ENCODE assay signal across 25 cellular contexts in the genomic region with DNA sequence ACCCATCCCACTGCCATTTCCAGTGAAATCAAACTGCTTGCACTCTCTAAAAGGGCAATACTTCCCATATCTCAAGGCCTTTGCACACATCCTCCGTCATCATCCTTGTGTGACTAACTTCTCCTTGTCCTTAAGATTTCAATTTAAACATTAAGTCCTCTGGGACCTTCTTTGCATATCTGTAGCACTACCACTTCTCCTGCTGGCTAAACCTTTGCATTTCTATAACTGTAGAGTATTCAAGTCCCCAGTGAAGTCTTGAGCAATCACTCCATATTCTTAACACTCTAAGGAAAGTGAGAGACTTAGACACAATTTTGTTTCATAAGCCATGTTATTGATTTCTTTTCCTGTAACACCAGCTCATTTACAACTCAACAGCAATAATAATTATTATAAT.
"Had no signal": no experiment of that assay in that cellular context is flagged by ENCODE, and none has a peak within 500 bp of the region (broad histone marks: within the 10 kb centered on the region; RNA-seq: fewer than 3 reads in every experiment).

No MANE protein-coding gene starts in this region.

- DNase-seq: dermis blood vessel endothelial cell; effector memory CD4-positive, alpha-beta T cell; foreskin keratinocyte; heart left ventricle; mesenchymal stem cell; midbrain; naive thymus-derived CD4-positive, alpha-beta T cell; nucleus accumbens; right cardiac atrium; spleen; stimulated activated CD4-positive, alpha-beta T cell treated with anti-CD3 and anti-CD28 coated beads, Interleukin-4, amount 100 ng/mL, for 4 hours; stimulated activated naive CD4-positive, alpha-beta T cell; stimulated activated naive CD8-positive, alpha-beta T cell treated with anti-CD3 and anti-CD28 coated beads, Interleukin-15, amount 100 ng/mL, for 72 hours; transverse colon; upper lobe of right lung; uterus had no signal

- H3K79me2 ChIP-seq: hepatocyte had no signal

- H3K36me3 ChIP-seq: esophagus muscularis mucosa, gastroesophageal sphincter, heart left ventricle, prostate gland, spleen, suprapubic skin, transverse colon, upper lobe of right lung, uterus had no signal

- H3K4me3 ChIP-seq: coronary artery, esophagus muscularis mucosa, gastroesophageal sphincter, heart left ventricle, hepatocyte, lung, prostate gland, skin epidermis, spleen, suprapubic skin, transverse colon, upper lobe of right lung, uterus had no signal

- H3K4me1 Mint-ChIP-seq: naive thymus-derived CD4-positive, alpha-beta T cell; nephron; stimulated activated naive CD8-positive, alpha-beta T cell treated with anti-CD3 and anti-CD28 coated beads, Interleukin-15, amount 100 ng/mL, for 72 hours had no signal

- H3K4me2 ChIP-seq: hepatocyte had no signal

- H3K4me1 ChIP-seq: foreskin keratinocyte, heart left ventricle, prostate gland, spleen, suprapubic skin, upper lobe of right lung, uterus had no signal

- H3K27me3 ChIP-seq: esophagus muscularis mucosa, gastroesophageal sphincter, hepatocyte, spleen, suprapubic skin, transverse colon, upper lobe of right lung, uterus had no signal

- ATAC-seq: foreskin keratinocyte; gastroesophageal sphincter; heart left ventricle; naive thymus-derived CD4-positive, alpha-beta T cell; right cardiac atrium; stimulated activated naive CD8-positive, alpha-beta T cell treated with anti-CD3 and anti-CD28 coated beads, Interleukin-15, amount 100 ng/mL, for 72 hours; upper lobe of right lung had no signal

- H3K27me3 Mint-ChIP-seq: stimulated activated naive CD8-positive, alpha-beta T cell treated with anti-CD3 and anti-CD28 coated beads, Interleukin-15, amount 100 ng/mL, for 72 hours had no signal

- H3K9me3 Mint-ChIP-seq: nephron had no signal

- H3K9me3 ChIP-seq: esophagus muscularis mucosa, gastroesophageal sphincter, heart left ventricle, prostate gland, spleen, suprapubic skin, transverse colon, upper lobe of right lung, uterus had no signal

- H3K4me3 Mint-ChIP-seq: naive thymus-derived CD4-positive, alpha-beta T cell; nephron; stimulated activated naive CD8-positive, alpha-beta T cell treated with anti-CD3 and anti-CD28 coated beads, Interleukin-15, amount 100 ng/mL, for 72 hours had no signal

- H3K27ac ChIP-seq: coronary artery, esophagus muscularis mucosa, foreskin keratinocyte, gastroesophageal sphincter, heart left ventricle, hepatocyte, prostate gland, skin epidermis, spleen, suprapubic skin, transverse colon, upper lobe of right lung, uterus had no signal

- H2AFZ ChIP-seq: hepatocyte had no signal

- H3K27ac Mint-ChIP-seq: naive thymus-derived CD4-positive, alpha-beta T cell; nephron; stimulated activated naive CD8-positive, alpha-beta T cell treated with anti-CD3 and anti-CD28 coated beads, Interleukin-15, amount 100 ng/mL, for 72 hours had no signal
